In the genomic region with DNA sequence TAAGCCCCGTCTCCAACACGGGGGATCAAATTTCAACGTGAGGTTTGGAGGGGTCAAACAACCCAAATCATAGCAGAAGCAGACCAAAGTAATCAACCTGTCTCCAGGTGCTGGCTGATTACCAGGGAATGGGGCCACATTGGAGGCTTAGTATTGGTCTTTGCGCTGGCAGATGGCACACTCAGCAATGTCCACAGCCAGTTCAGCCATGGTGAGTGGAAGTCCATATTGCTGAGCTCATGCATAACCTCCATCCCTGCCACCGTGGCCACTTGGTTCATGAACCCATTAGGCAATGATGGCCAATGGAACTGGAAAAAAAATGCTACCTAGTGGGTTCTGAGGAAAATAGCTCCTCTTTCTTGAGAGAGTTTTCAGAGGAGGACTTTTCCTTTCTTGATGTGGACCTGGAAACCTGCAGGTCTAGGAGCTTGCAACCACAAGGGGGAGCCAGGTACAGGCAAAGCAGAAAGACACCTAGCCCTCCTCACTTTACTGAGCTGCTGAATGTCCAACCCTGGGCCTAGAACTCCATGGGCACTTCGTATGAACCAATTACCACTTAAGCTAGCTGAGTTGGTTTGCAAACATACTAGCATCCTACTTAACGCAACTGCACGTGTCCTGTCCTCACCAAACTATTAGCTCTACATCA, we compare ENCODE assay signal across 8 cellular contexts.
DNase-seq lines count a peak whose midpoint lies in the region; ATAC-seq and TF ChIP-seq lines count a peak whose summit lies in the region.

No MANE protein-coding gene starts in this region.

- H3K4me3 ChIP-seq in PC-9 (no peak overlapping the region), heart right ventricle (no peak overlapping the region)

- H3K4me1 ChIP-seq in PC-9 (replicated peaks; ENCODE audit: insufficient read depth) (no peaks in the 10 kb centered on the region), heart right ventricle (no peaks in the 10 kb centered on the region)

- TF ChIP-seq CTCF in PC-9 (conservative IDR thresholded peaks at IDR 0.05) (peak; percentile 68), heart right ventricle (IDR thresholded peaks at IDR 0.05) (peak; percentile 40 to 84 (median 72))

- no peaks in the 10 kb centered on the region for H3K9me2 ChIP-seq in PC-9 (ENCODE audit: insufficient read depth)

- no peaks in the 10 kb centered on the region for H3F3A ChIP-seq in PC-9 (ENCODE audit: insufficient read depth, low read depth)

- H3K79me2 ChIP-seq in PC-9 (ENCODE audit: low read depth): no peaks in the 10 kb centered on the region

- H3K27me3 ChIP-seq in PC-9 (ENCODE audit: insufficient read depth, low read depth) (no peaks in the 10 kb centered on the region), heart right ventricle (no peaks in the 10 kb centered on the region)

- H2AFZ ChIP-seq in PC-9: no peak overlapping the region

- no peaks in the 10 kb centered on the region for H3K36me3 ChIP-seq in PC-9 (ENCODE audit: low read depth)
- no peaks in the 10 kb centered on the region for H3K36me3 ChIP-seq in heart right ventricle

- ATAC-seq in GM18502 (IDR thresholded peaks at IDR 0.05; ENCODE audit: poor library complexity, unreplicated experiment): peak; percentile 91
- peak; percentile 56 for ATAC-seq in HG03060 (IDR thresholded peaks at IDR 0.05; ENCODE audit: low read depth, unreplicated experiment)
- ATAC-seq in heart right ventricle: peak in 7 of 8 donors; percentile 70 to 90 (median 78)

- H3K27ac ChIP-seq in PC-9: no peak overlapping the region
- no peak overlapping the region for H3K27ac ChIP-seq in heart right ventricle

- 74 to 77% methylated on average over 8 of the region's 8 CpGs for WGBS in heart right ventricle, 2 donors

- DNase-seq in AG08395 (ENCODE audit: low spot score) (peak; percentile 26), PC-9 (peak; percentile 29 to 43), heart right ventricle (peak; percentile 51 to 70), putamen (ENCODE audit: low spot score) (no peak)
- peak; percentile 38 for DNase-seq in activated effector memory CD4-positive, alpha-beta T cell treated with Interleukin-2 at 50 U/mL for 16 hours
- peak; percentile 80 for DNase-seq in stimulated activated CD4-positive, alpha-beta T cell treated with anti-CD3 and anti-CD28 coated beads, Interleukin-15, amount 100 ng/mL, for 24 hours

- H3K4me2 ChIP-seq in PC-9: no peak overlapping the region

- CTCF ChIA-PET in PC-9 (lab: Charles Lee): interaction anchor here (1.1 kb wide), 1 partner anchor 444 kb away, joined by 3 read pairs; no protein-coding TSS in a partner anchor

- H3K9me3 ChIP-seq in PC-9 (ENCODE audit: insufficient read depth, low read depth): no peaks in the 10 kb centered on the region
- no peaks in the 10 kb centered on the region for H3K9me3 ChIP-seq in heart right ventricle

- POLR2A ChIA-PET in PC-9 (lab: Charles Lee; ENCODE audit: unreplicated experiment): no interaction called here

- BruUV-seq in PC-9 (replicated peaks; lab: Mats Ljungman, UMichigan): no TSS peak

- intact Hi-C loops in PC-9 (cut with micrococcal nuclease; ENCODE audit: unreplicated experiment) (loop anchor here (5.0 kb wide), 1 partner anchor 249 kb away; no protein-coding TSS in a partner anchor), heart right ventricle (cut with DNase I) (loop anchor here (1.0 to 5.0 kb wide), 4 partner anchors 249 to 444 kb away; no protein-coding TSS in a partner anchor)

- H4K20me1 ChIP-seq in PC-9 (ENCODE audit: insufficient read depth): no peaks in the 10 kb centered on the region
